In the genomic region with DNA sequence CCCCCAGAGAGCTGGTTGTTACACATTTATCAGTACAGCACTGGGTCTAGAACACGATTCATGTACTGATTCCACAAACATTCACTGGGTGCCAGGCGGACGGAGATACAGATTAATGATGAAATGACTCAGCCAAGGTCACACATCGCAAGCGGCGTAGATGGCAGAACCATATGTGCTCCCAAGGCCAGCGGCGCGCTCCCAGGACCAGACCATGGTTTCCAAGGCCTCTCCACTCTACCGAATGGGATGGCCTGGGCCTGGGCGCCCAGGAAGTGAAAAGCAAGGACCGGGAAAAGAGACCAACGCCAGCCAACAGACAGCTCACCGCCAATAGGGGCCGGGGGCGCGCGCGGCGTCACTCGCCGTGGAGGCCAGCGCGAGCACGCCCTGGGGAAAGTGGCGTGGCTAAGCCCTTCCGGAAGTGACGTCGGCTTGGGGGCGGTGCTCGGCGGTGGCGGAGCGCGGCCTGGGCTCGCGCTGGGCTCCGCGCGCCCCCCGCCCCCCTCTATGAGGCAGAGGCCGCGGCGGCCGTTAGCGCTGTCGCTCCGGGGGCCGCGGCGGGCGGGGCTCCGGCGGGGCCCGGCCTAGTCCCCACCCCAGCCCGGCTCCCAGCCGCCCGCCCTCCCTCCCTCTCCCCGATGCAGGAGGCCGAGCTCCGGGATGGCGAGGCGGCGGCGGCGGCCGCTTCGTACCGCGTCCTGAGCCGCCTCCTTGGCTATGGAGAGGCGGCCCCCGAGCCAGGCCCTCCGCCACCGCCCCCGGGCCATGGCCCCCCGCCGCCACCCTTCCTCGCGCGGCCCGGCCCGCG, we compare ENCODE assay signal across 1 cellular context.
TF ChIP-seq lines count a peak whose summit lies in the region.

A gene with protein sequence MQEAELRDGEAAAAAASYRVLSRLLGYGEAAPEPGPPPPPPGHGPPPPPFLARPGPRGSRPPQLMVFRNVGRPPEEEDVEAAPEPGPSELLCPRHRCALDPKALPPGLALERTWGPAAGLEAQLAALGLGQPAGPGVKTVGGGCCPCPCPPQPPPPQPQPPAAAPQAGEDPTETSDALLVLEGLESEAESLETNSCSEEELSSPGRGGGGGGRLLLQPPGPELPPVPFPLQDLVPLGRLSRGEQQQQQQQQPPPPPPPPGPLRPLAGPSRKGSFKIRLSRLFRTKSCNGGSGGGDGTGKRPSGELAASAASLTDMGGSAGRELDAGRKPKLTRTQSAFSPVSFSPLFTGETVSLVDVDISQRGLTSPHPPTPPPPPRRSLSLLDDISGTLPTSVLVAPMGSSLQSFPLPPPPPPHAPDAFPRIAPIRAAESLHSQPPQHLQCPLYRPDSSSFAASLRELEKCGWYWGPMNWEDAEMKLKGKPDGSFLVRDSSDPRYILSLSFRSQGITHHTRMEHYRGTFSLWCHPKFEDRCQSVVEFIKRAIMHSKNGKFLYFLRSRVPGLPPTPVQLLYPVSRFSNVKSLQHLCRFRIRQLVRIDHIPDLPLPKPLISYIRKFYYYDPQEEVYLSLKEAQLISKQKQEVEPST (plus strand): TSS at position 433 of the 811 bp plus-strand sequence. CDS start 209 bp downstream, at position 642.

TF ChIP-seq in HepG2, 621 proteins besides CTCF, POLR2A, EP300 and RAD21 (continued from another document and continues in another):
- TF ChIP-seq, protein P1, sequence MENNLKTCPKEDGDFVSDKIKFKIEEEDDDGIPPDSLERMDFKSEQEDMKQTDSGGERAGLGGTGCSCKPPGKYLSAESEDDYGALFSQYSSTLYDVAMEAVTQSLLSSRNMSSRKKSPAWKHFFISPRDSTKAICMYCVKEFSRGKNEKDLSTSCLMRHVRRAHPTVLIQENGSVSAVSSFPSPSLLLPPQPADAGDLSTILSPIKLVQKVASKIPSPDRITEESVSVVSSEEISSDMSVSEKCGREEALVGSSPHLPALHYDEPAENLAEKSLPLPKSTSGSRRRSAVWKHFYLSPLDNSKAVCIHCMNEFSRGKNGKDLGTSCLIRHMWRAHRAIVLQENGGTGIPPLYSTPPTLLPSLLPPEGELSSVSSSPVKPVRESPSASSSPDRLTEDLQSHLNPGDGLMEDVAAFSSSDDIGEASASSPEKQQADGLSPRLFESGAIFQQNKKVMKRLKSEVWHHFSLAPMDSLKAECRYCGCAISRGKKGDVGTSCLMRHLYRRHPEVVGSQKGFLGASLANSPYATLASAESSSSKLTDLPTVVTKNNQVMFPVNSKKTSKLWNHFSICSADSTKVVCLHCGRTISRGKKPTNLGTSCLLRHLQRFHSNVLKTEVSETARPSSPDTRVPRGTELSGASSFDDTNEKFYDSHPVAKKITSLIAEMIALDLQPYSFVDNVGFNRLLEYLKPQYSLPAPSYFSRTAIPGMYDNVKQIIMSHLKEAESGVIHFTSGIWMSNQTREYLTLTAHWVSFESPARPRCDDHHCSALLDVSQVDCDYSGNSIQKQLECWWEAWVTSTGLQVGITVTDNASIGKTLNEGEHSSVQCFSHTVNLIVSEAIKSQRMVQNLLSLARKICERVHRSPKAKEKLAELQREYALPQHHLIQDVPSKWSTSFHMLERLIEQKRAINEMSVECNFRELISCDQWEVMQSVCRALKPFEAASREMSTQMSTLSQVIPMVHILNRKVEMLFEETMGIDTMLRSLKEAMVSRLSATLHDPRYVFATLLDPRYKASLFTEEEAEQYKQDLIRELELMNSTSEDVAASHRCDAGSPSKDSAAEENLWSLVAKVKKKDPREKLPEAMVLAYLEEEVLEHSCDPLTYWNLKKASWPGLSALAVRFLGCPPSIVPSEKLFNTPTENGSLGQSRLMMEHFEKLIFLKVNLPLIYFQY (CRISPR knock-in tag; IDR thresholded peaks at IDR 0.05; ENCODE audit: borderline replicate concordance), result peak; percentile 76; the same call in 1 of the 2 replicates
- TF ChIP-seq BRCA1 (CRISPR knock-in tag; IDR thresholded peaks at IDR 0.05), result peak; percentile 85; the same call in 1 of the 2 replicates
- TF ChIP-seq RXRB (CRISPR knock-in tag; IDR thresholded peaks at IDR 0.05; ENCODE audit: borderline replicate concordance), result peak; percentile 79
- no peak for TF ChIP-seq PCBP1 (IDR thresholded peaks at IDR 0.05; ENCODE audit: borderline replicate concordance, low read depth, low read length)
- TF ChIP-seq ZNF501 (CRISPR knock-in tag; IDR thresholded peaks at IDR 0.05), result peak; percentile 85
- no peak for TF ChIP-seq ZNF496 (CRISPR knock-in tag; IDR thresholded peaks at IDR 0.05; ENCODE audit: insufficient replicate concordance)
- TF ChIP-seq, protein P2, sequence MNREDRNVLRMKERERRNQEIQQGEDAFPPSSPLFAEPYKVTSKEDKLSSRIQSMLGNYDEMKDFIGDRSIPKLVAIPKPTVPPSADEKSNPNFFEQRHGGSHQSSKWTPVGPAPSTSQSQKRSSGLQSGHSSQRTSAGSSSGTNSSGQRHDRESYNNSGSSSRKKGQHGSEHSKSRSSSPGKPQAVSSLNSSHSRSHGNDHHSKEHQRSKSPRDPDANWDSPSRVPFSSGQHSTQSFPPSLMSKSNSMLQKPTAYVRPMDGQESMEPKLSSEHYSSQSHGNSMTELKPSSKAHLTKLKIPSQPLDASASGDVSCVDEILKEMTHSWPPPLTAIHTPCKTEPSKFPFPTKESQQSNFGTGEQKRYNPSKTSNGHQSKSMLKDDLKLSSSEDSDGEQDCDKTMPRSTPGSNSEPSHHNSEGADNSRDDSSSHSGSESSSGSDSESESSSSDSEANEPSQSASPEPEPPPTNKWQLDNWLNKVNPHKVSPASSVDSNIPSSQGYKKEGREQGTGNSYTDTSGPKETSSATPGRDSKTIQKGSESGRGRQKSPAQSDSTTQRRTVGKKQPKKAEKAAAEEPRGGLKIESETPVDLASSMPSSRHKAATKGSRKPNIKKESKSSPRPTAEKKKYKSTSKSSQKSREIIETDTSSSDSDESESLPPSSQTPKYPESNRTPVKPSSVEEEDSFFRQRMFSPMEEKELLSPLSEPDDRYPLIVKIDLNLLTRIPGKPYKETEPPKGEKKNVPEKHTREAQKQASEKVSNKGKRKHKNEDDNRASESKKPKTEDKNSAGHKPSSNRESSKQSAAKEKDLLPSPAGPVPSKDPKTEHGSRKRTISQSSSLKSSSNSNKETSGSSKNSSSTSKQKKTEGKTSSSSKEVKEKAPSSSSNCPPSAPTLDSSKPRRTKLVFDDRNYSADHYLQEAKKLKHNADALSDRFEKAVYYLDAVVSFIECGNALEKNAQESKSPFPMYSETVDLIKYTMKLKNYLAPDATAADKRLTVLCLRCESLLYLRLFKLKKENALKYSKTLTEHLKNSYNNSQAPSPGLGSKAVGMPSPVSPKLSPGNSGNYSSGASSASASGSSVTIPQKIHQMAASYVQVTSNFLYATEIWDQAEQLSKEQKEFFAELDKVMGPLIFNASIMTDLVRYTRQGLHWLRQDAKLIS (CRISPR knock-in tag; IDR thresholded peaks at IDR 0.05), result peak; percentile 73; the same call in 1 of the 2 replicates
- TF ChIP-seq ZNF772 (CRISPR knock-in tag; IDR thresholded peaks at IDR 0.05), result peak; percentile 89
- TF ChIP-seq, protein P3, sequence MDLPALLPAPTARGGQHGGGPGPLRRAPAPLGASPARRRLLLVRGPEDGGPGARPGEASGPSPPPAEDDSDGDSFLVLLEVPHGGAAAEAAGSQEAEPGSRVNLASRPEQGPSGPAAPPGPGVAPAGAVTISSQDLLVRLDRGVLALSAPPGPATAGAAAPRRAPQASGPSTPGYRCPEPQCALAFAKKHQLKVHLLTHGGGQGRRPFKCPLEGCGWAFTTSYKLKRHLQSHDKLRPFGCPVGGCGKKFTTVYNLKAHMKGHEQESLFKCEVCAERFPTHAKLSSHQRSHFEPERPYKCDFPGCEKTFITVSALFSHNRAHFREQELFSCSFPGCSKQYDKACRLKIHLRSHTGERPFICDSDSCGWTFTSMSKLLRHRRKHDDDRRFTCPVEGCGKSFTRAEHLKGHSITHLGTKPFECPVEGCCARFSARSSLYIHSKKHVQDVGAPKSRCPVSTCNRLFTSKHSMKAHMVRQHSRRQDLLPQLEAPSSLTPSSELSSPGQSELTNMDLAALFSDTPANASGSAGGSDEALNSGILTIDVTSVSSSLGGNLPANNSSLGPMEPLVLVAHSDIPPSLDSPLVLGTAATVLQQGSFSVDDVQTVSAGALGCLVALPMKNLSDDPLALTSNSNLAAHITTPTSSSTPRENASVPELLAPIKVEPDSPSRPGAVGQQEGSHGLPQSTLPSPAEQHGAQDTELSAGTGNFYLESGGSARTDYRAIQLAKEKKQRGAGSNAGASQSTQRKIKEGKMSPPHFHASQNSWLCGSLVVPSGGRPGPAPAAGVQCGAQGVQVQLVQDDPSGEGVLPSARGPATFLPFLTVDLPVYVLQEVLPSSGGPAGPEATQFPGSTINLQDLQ (CRISPR knock-in tag; IDR thresholded peaks at IDR 0.05), result peak; percentile 84; the same call in 1 of the 2 replicates
- peak; percentile 87; the same call in 1 of the 2 replicates for TF ChIP-seq ZFP90 (CRISPR knock-in tag; IDR thresholded peaks at IDR 0.05; ENCODE audit: borderline replicate concordance)
- no peak for TF ChIP-seq MTF1 (CRISPR knock-in tag; IDR thresholded peaks at IDR 0.05)
- TF ChIP-seq, protein P4, sequence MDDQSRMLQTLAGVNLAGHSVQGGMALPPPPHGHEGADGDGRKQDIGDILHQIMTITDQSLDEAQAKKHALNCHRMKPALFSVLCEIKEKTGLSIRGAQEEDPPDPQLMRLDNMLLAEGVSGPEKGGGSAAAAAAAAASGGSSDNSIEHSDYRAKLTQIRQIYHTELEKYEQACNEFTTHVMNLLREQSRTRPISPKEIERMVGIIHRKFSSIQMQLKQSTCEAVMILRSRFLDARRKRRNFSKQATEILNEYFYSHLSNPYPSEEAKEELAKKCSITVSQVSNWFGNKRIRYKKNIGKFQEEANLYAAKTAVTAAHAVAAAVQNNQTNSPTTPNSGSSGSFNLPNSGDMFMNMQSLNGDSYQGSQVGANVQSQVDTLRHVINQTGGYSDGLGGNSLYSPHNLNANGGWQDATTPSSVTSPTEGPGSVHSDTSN (CRISPR knock-in tag; IDR thresholded peaks at IDR 0.05; ENCODE audit: borderline replicate concordance), result no peak
- peak; percentile 89; the same call in 1 of the 2 replicates for TF ChIP-seq ZBTB20 (CRISPR knock-in tag; IDR thresholded peaks at IDR 0.05; ENCODE audit: borderline replicate concordance, low read depth)
- TF ChIP-seq TCF7L2 (IDR thresholded peaks at IDR 0.05; ENCODE audit: low read depth, low read length), result no peak
- TF ChIP-seq, protein P5, sequence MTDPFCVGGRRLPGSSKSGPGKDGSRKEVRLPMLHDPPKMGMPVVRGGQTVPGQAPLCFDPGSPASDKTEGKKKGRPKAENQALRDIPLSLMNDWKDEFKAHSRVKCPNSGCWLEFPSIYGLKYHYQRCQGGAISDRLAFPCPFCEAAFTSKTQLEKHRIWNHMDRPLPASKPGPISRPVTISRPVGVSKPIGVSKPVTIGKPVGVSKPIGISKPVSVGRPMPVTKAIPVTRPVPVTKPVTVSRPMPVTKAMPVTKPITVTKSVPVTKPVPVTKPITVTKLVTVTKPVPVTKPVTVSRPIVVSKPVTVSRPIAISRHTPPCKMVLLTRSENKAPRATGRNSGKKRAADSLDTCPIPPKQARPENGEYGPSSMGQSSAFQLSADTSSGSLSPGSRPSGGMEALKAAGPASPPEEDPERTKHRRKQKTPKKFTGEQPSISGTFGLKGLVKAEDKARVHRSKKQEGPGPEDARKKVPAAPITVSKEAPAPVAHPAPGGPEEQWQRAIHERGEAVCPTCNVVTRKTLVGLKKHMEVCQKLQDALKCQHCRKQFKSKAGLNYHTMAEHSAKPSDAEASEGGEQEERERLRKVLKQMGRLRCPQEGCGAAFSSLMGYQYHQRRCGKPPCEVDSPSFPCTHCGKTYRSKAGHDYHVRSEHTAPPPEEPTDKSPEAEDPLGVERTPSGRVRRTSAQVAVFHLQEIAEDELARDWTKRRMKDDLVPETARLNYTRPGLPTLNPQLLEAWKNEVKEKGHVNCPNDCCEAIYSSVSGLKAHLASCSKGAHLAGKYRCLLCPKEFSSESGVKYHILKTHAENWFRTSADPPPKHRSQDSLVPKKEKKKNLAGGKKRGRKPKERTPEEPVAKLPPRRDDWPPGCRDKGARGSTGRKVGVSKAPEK (CRISPR knock-in tag; IDR thresholded peaks at IDR 0.05; ENCODE audit: borderline replicate concordance), result no peak
- peak; percentile 45 for TF ChIP-seq ZNF883 (CRISPR knock-in tag; IDR thresholded peaks at IDR 0.05; ENCODE audit: not compliant biosample characterization)
- peak; percentile 88 for TF ChIP-seq ZNF556 (CRISPR knock-in tag; IDR thresholded peaks at IDR 0.05; ENCODE audit: borderline replicate concordance)
- TF ChIP-seq PHB2 (IDR thresholded peaks at IDR 0.05; ENCODE audit: partially characterized antibody), result no peak
- peak; percentile 89 for TF ChIP-seq ZNF431 (CRISPR knock-in tag; IDR thresholded peaks at IDR 0.05; ENCODE audit: borderline replicate concordance, low read depth)
- TF ChIP-seq GABPA (IDR thresholded peaks at IDR 0.05; ENCODE audit: low read depth, low read length), result peak; percentile 89
- peak; percentile 90 for TF ChIP-seq GABPA (CRISPR knock-in tag; IDR thresholded peaks at IDR 0.05; ENCODE audit: low read depth)
- TF ChIP-seq, protein P6, sequence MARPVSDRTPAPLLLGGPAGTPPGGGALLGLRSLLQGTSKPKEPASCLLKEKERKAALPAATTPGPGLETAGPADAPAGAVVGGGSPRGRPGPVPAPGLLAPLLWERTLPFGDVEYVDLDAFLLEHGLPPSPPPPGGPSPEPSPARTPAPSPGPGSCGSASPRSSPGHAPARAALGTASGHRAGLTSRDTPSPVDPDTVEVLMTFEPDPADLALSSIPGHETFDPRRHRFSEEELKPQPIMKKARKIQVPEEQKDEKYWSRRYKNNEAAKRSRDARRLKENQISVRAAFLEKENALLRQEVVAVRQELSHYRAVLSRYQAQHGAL (CRISPR knock-in tag; IDR thresholded peaks at IDR 0.05; ENCODE audit: not compliant biosample characterization), result peak; percentile 53
- TF ChIP-seq BHLHE40 (IDR thresholded peaks at IDR 0.05; ENCODE audit: low read length), result peak; percentile 13; the same call in 1 of the 2 replicates
- TF ChIP-seq, protein P7, sequence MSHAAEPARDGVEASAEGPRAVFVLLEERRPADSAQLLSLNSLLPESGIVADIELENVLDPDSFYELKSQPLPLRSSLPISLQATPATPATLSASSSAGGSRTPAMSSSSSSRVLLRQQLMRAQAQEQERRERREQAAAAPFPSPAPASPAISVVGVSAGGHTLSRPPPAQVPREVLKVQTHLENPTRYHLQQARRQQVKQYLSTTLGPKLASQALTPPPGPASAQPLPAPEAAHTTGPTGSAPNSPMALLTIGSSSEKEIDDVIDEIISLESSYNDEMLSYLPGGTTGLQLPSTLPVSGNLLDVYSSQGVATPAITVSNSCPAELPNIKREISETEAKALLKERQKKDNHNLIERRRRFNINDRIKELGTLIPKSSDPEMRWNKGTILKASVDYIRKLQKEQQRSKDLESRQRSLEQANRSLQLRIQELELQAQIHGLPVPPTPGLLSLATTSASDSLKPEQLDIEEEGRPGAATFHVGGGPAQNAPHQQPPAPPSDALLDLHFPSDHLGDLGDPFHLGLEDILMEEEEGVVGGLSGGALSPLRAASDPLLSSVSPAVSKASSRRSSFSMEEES (CRISPR knock-in tag; IDR thresholded peaks at IDR 0.05), result peak; percentile 48; the same call in 1 of the 2 replicates
- no peak for TF ChIP-seq ZNF737 (CRISPR knock-in tag; IDR thresholded peaks at IDR 0.05; ENCODE audit: borderline replicate concordance)
- TF ChIP-seq SCMH1 (CRISPR knock-in tag; IDR thresholded peaks at IDR 0.05; ENCODE audit: borderline replicate concordance), result no peak
- TF ChIP-seq NFRKB (IDR thresholded peaks at IDR 0.05), result no peak
- TF ChIP-seq SKI (IDR thresholded peaks at IDR 0.05; ENCODE audit: partially characterized antibody), result peak; percentile 64
